In genomic region chr13:100904293-100904976, GRCh38 we compare ENCODE assay signal across 35 cellular contexts.
"Had no signal": no experiment of that assay in that cellular context is flagged by ENCODE, and none has a peak within 500 bp of the region (broad histone marks: within the 10 kb centered on the region; RNA-seq: fewer than 3 reads in every experiment).

No MANE protein-coding gene starts in this region.

- H3K27me3 ChIP-seq: MG63 had no signal

- DNase-seq: Kasumi-1, MG63, MV-4-11, NCI-H1048, NCI-H1092, NCI-H1092 treated with DMSO at 0.1 percent for 48 hours, NCI-H1105, NCI-H1105 treated with DMSO at 0.1 percent for 48 hours, NCI-H1417, NCI-H1417 treated with DMSO at 0.1 percent for 48 hours, NCI-H1436, NCI-H1436 treated with DMSO at 0.1 percent for 48 hours, NCI-H146, NCI-H1694, NCI-H1694 treated with DMSO at 0.1 percent for 48 hours, NCI-H187, NCI-H187 treated with DMSO at 0.1 percent for 48 hours, NCI-H1930, NCI-H2029, NCI-H2029 treated with DMSO at 0.1 percent for 48 hours, NCI-H2081, NCI-H2081 treated with DMSO at 0.1 percent for 48 hours, NCI-H2107, NCI-H2171, NCI-H2171 treated with DMSO at 0.1 percent for 48 hours, NCI-H2227 treated with DMSO at 0.1 percent for 48 hours, NCI-H226, NCI-H345, NCI-H446, NCI-H446 treated with DMSO at 0.1 percent for 48 hours, NCI-H510A, NCI-H510A treated with DMSO at 0.1 percent for 48 hours, NCI-H524, NCI-H524 treated with DMSO at 0.1 percent for 48 hours, NCI-H526 had no signal

- H3K9me3 ChIP-seq: MG63 had no signal

- H3K36me3 ChIP-seq: MG63 had no signal

- H3K4me3 ChIP-seq: MG63 had no signal
